In genomic region chr9:127421057-127421456, GRCh38 we compare ENCODE assay signal across 1 cellular context.
TF ChIP-seq lines count a peak whose summit lies in the region.

No MANE protein-coding gene starts in this region.

TF ChIP-seq in WTC11, 78 proteins besides CTCF, POLR2A, EP300 and RAD21:
- TF ChIP-seq ELF4 (CRISPR knock-in tag; IDR thresholded peaks at IDR 0.05; ENCODE audit: low read depth) (no peak), NFATC4 (CRISPR knock-in tag; IDR thresholded peaks at IDR 0.05) (no peak), ZNF416 (CRISPR knock-in tag; IDR thresholded peaks at IDR 0.05) (no peak), E2F4 (CRISPR knock-in tag; IDR thresholded peaks at IDR 0.05; ENCODE audit: borderline replicate concordance, low read depth) (no peak), AR (CRISPR knock-in tag; IDR thresholded peaks at IDR 0.05) (no peak)
